8 cellular contexts compared by ENCODE assay signal in genomic region chr11:66883021-66883968, GRCh38. TPM values are rescaled to one million over a fixed set of nuclear protein-coding genes. Genes with fewer than 3 reads are reported as not detected.
DNase-seq lines count a peak whose midpoint lies in the region; ATAC-seq and TF ChIP-seq lines count a peak whose summit lies in the region.

No MANE protein-coding gene starts in this region.

- peaks cover 0 to 2% of the 10 kb centered on the region in 2 donors for H3K36me3 Mint-ChIP-seq in CD14-positive monocyte
- peaks cover 5% of the 10 kb centered on the region; the same call in 1 of the 2 replicates for H3K36me3 Mint-ChIP-seq in HFFc6 (ENCODE audit: low read depth)
- H3K36me3 Mint-ChIP-seq in activated T-helper 17 cell treated with anti-CD3 and anti-CD28 coated beads, Interleukin-2, amount 50 U/mL, for 72 hours (ENCODE audit: low read depth), result no peaks in the 10 kb centered on the region
- H3K36me3 Mint-ChIP-seq in neural progenitor cell, result no peaks in the 10 kb centered on the region

- H3K27me3 ChIP-seq in neural progenitor cell, result no peaks in the 10 kb centered on the region

- H3K9me3 Mint-ChIP-seq in CD14-positive monocyte (peaks cover 0 to 2% (median 0%) of the 10 kb centered on the region in 7 donors), HFFc6 (no peaks in the 10 kb centered on the region), neural progenitor cell (no peaks in the 10 kb centered on the region)
- H3K9me3 Mint-ChIP-seq in activated T-helper 17 cell treated with anti-CD3 and anti-CD28 coated beads, Interleukin-2, amount 50 U/mL, for 72 hours, result no peaks in the 10 kb centered on the region

- BruUV-seq in OCI-LY7 (replicated peaks; lab: Mats Ljungman, UMichigan), result no TSS peak

- DNase-seq in CD14-positive monocyte (ENCODE audit: low spot score) (no peak), HFFc6 (peak; percentile 80), OCI-LY7 (ENCODE audit: low spot score) (peak; percentile 75), fibroblast of pulmonary artery (ENCODE audit: low read depth) (peak; percentile 43), neural progenitor cell (ENCODE audit: low spot score) (peak; percentile 84)

- POLR2A ChIA-PET in OCI-LY7 (lab: Charles Lee), result no interaction called here

- no peaks in the 10 kb centered on the region for H4K20me1 ChIP-seq in OCI-LY7 (ENCODE audit: insufficient read depth, low read length)
- no peaks in the 10 kb centered on the region for H4K20me1 ChIP-seq in neural progenitor cell (ENCODE audit: low read depth)

- H3F3A ChIP-seq in neural progenitor cell (ENCODE audit: low read depth), result peaks cover 9% of the 10 kb centered on the region

- intact Hi-C loops in CD14-positive monocyte (cut with micrococcal nuclease), result loop anchor here in 1 of 2 donors (5.0 kb wide), 1 partner anchor 186 kb away; no protein-coding TSS in a partner anchor
- intact Hi-C loops in OCI-LY7 (cut with micrococcal nuclease; ENCODE audit: unreplicated experiment), result loop anchor here (1.0 to 5.0 kb wide), 5 partner anchors 26 to 189 kb away; partner anchors contain the start of genes C11orf86, LRFN4 and RCE1

- peak; percentile 78 for TF ChIP-seq CTCF in CD14-positive monocyte (IDR thresholded peaks at IDR 0.05)
- peak; percentile 83 for TF ChIP-seq CTCF in HFFc6 (IDR thresholded peaks at IDR 0.05)
- peak; percentile 86 for TF ChIP-seq CTCF in OCI-LY7 (conservative IDR thresholded peaks at IDR 0.05; ENCODE audit: low read length)
- peak; percentile 56 for TF ChIP-seq CTCF in fibroblast of pulmonary artery (IDR thresholded peaks at IDR 0.05; ENCODE audit: low read length, missing control alignments)
- peak; percentile 81 for TF ChIP-seq CTCF in neural progenitor cell (IDR thresholded peaks at IDR 0.05)

- CTCF ChIA-PET in OCI-LY7 (lab: Charles Lee; ENCODE audit: unreplicated experiment), result no interaction called here

- no peak overlapping the region for H3K4me3 Mint-ChIP-seq in CD14-positive monocyte
- peak overlapping the region; percentile 64 for H3K4me3 Mint-ChIP-seq in HFFc6
- no peak overlapping the region for H3K4me3 Mint-ChIP-seq in activated T-helper 17 cell treated with anti-CD3 and anti-CD28 coated beads, Interleukin-2, amount 50 U/mL, for 72 hours
- no peak overlapping the region for H3K4me3 Mint-ChIP-seq in neural progenitor cell

- H3K4me1 ChIP-seq in OCI-LY7 (ENCODE audit: insufficient read depth, low read length, poor library complexity, severe bottlenecking) (peaks cover 6% of the 10 kb centered on the region), neural progenitor cell (peaks cover 23% of the 10 kb centered on the region)

- H3K4me2 ChIP-seq in OCI-LY7 (ENCODE audit: low read length), result no peak overlapping the region
- H3K4me2 ChIP-seq in neural progenitor cell, result peak overlapping the region; percentile 26

- H3K9ac ChIP-seq in neural progenitor cell, result no peak overlapping the region

- H3K27ac Mint-ChIP-seq in CD14-positive monocyte (peak overlapping the region in 3 of 7 donors; percentile 46 to 75 (median 68)), HFFc6 (peak overlapping the region; percentile 90), neural progenitor cell (peak overlapping the region; percentile 85)
- no peak overlapping the region for H3K27ac Mint-ChIP-seq in activated T-helper 17 cell treated with anti-CD3 and anti-CD28 coated beads, Interleukin-2, amount 50 U/mL, for 72 hours

- peaks cover 3 to 6% (median 6%) of the 10 kb centered on the region in 3 donors for H3K27me3 Mint-ChIP-seq in CD14-positive monocyte (ENCODE audit: low read depth in 3 of 3)
- H3K27me3 Mint-ChIP-seq in HFFc6 (ENCODE audit: insufficient read depth), result peaks cover 7% of the 10 kb centered on the region
- no peaks in the 10 kb centered on the region for H3K27me3 Mint-ChIP-seq in activated T-helper 17 cell treated with anti-CD3 and anti-CD28 coated beads, Interleukin-2, amount 50 U/mL, for 72 hours
- peaks cover 5% of the 10 kb centered on the region for H3K27me3 Mint-ChIP-seq in neural progenitor cell (ENCODE audit: insufficient read depth, low read depth)

- H3K36me3 ChIP-seq in OCI-LY7 (ENCODE audit: insufficient read depth, low read length), result no peaks in the 10 kb centered on the region
- H3K36me3 ChIP-seq in neural progenitor cell, result no peaks in the 10 kb centered on the region

- H3K9me2 ChIP-seq in OCI-LY7 (ENCODE audit: insufficient read depth, low read length), result no peaks in the 10 kb centered on the region

- H3K9me3 ChIP-seq in OCI-LY7 (ENCODE audit: low read length) (no peaks in the 10 kb centered on the region), neural progenitor cell (ENCODE audit: low read depth) (no peaks in the 10 kb centered on the region)

- H3K4me3 ChIP-seq in OCI-LY7 (ENCODE audit: low read depth, low read length, poor library complexity, severe bottlenecking) (no peak overlapping the region), fibroblast of pulmonary artery (replicated peaks; ENCODE audit: low read depth, low read length) (no peak overlapping the region), neural progenitor cell (no peak overlapping the region)

- H3K27ac ChIP-seq in OCI-LY7 (ENCODE audit: low read depth, low read length, poor library complexity, severe bottlenecking) (no peak overlapping the region), neural progenitor cell (no peak overlapping the region), temporal lobe (ENCODE audit: low read depth, low read length) (peak overlapping the region; percentile 75)

- ATAC-seq in activated T-helper 17 cell treated with anti-CD3 and anti-CD28 coated beads, Interleukin-2, amount 50 U/mL, for 72 hours (replicated peaks), result peak; percentile 77
- no peak for ATAC-seq in GM19455 (IDR thresholded peaks at IDR 0.05; ENCODE audit: unreplicated experiment)

- 0 out of 2 replicates have a peak overlapping the region, but pooled peaks have one; percentile 33 for H2AFZ ChIP-seq in OCI-LY7 (ENCODE audit: low read length)
- no peak overlapping the region for H2AFZ ChIP-seq in neural progenitor cell (replicated peaks)

- H3K79me2 ChIP-seq in OCI-LY7 (ENCODE audit: insufficient read depth, low read depth, low read length) (no peaks in the 10 kb centered on the region), neural progenitor cell (ENCODE audit: low read depth) (no peaks in the 10 kb centered on the region)

- peaks cover 14% of the 10 kb centered on the region for H3K4me1 Mint-ChIP-seq in CD14-positive monocyte
- H3K4me1 Mint-ChIP-seq in HFFc6 (ENCODE audit: low read depth), result peaks cover 39% of the 10 kb centered on the region
- H3K4me1 Mint-ChIP-seq in activated T-helper 17 cell treated with anti-CD3 and anti-CD28 coated beads, Interleukin-2, amount 50 U/mL, for 72 hours, result no peaks in the 10 kb centered on the region
- H3K4me1 Mint-ChIP-seq in neural progenitor cell, result peaks cover 54% of the 10 kb centered on the region

RNA-seq across cellular contexts. Expression of gene LRFN4, which starts 26.4 kb away (rescaled TPM):
- 1 to 10 TPM; 1.0 to 1.7 TPM for polyA plus RNA-seq in CD14-positive monocyte
- 10 to 100 TPM; 30.3 to 43.4 (median 34.6) TPM for total RNA-seq in HFFc6 (2021; fragmentation: NEBNext Ultra II Directional; extraction: Animal tissue kit (Norgen Biotek cat#: 25700))
- total RNA-seq in OCI-LY7 (2014; rRNA removed; shearing (Covaris generic)), result 27.2 and 33.9 TPM in 2 replicates
- total RNA-seq in OCI-LY7 (2022) (34.9 and 38.6 TPM in 2 replicates), neural progenitor cell (ENCODE audit: low replicate concordance) (6.7 and 27.9 TPM in 2 replicates), temporal lobe (28.5 TPM)
- total RNA-seq in activated T-helper 17 cell treated with anti-CD3 and anti-CD28 coated beads, Interleukin-2, amount 50 U/mL, for 72 hours, result 10 to 100 TPM; 20.5 to 43.7 TPM

RNA-seq across cellular contexts. Expression of gene RCE1, which starts 40.1 kb away (rescaled TPM):
- 10 to 100 TPM; 20.3 to 22.8 TPM for polyA plus RNA-seq in CD14-positive monocyte
- total RNA-seq in HFFc6 (2021; fragmentation: NEBNext Ultra II Directional; extraction: Animal tissue kit (Norgen Biotek cat#: 25700)), result 10 to 100 TPM; 13.7 to 18.5 (median 16.3) TPM
- 45.3 and 62.9 TPM in 2 replicates for total RNA-seq in OCI-LY7 (2014; rRNA removed; shearing (Covaris generic))
- total RNA-seq in OCI-LY7 (2022) (31.6 and 34.9 TPM in 2 replicates), neural progenitor cell (ENCODE audit: low replicate concordance) (13.7 and 35.0 TPM in 2 replicates), temporal lobe (13.8 TPM)
- 10 to 100 TPM; 27.2 to 31.4 TPM for total RNA-seq in activated T-helper 17 cell treated with anti-CD3 and anti-CD28 coated beads, Interleukin-2, amount 50 U/mL, for 72 hours
